18 cellular contexts compared by ENCODE assay signal in the genomic region with DNA sequence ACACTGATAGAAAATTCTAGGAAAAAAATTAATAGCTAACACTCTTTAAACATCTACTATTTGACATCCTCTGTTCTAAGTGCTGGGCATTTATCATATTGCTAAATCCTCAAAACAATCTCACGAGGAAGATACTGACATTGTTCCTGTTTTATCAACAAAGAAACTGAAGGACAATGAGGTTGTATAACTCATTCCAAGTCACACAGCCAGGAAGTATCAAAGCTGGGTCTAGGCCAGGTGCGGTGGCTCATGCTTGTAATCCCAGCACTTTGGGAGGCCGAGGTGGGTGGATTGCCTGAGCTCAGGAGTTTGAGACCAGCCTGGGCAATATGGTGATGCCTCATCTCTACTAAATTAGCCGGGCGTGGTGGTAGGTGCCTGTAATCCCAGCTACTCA. TPM values are rescaled to one million over a fixed set of nuclear protein-coding genes. Genes with fewer than 3 reads are reported as not detected.
DNase-seq lines count a peak whose midpoint lies in the region; ATAC-seq and TF ChIP-seq lines count a peak whose summit lies in the region.
"Had no signal": no experiment of that assay in that cellular context is flagged by ENCODE, and none has a peak within 500 bp of the region (broad histone marks: within the 10 kb centered on the region; RNA-seq: fewer than 3 reads in every experiment).

No MANE protein-coding gene starts in this region.

- no peak for DNase-seq in CD8-positive, alpha-beta T cell
- DNase-seq in hepatocyte (ENCODE audit: low spot score) (no peak), smooth muscle cell (lab: John Stamatoyannopoulos, UW; ENCODE audit: unreplicated experiment) (no peak), hepatic stellate cell (ENCODE audit: low spot score) (no peak)
- DNase-seq: activated naive CD4-positive, alpha-beta T cell treated with anti-CD3 and anti-CD28 coated beads, Interleukin-2, amount 50 U/mL, for 16 hours; cerebellar nuclear complex; erythroblast; GF-D8; left colon; NCI-H82; T-helper 9 cell had no signal

- H3F3A ChIP-seq in smooth muscle cell (ENCODE audit: low read depth), result peaks cover 6% of the 10 kb centered on the region

- H3K4me2 ChIP-seq in hepatocyte (no peak overlapping the region), smooth muscle cell (no peak overlapping the region)

- no peaks in the 10 kb centered on the region for H4K20me1 ChIP-seq in hepatocyte (ENCODE audit: insufficient read depth, poor library complexity, severe bottlenecking)
- H4K20me1 ChIP-seq in smooth muscle cell (ENCODE audit: low read depth), result no peaks in the 10 kb centered on the region

- no peaks in the 10 kb centered on the region for H3K9me3 ChIP-seq in CD8-positive, alpha-beta T cell (ENCODE audit: low read length)
- H3K9me3 ChIP-seq in hepatocyte (ENCODE audit: low read depth) (no peaks in the 10 kb centered on the region), smooth muscle cell (replicated peaks; ENCODE audit: low read depth) (no peaks in the 10 kb centered on the region)
- H3K9me3 ChIP-seq: heart right ventricle had no signal

- CTCF ChIA-PET in CD8-positive, alpha-beta T cell (lab: Charles Lee), result no interaction called here

- H3K36me3 Mint-ChIP-seq in CD8-positive, alpha-beta T cell, result no peaks in the 10 kb centered on the region

- H3K27ac ChIP-seq in C4-2B (peak overlapping the region; percentile 57), VCaP (peak overlapping the region; percentile 38; the same call in 1 of the 2 replicates), hepatocyte (peak overlapping the region; percentile 59), smooth muscle cell (ENCODE audit: low read depth) (no peak overlapping the region)
- H3K27ac ChIP-seq in CD8-positive, alpha-beta T cell (ENCODE audit: low read depth, low read length), result no peak overlapping the region

- TF ChIP-seq CTCF in C4-2B (conservative IDR thresholded peaks at IDR 0.05), result no peak
- TF ChIP-seq CTCF in CD8-positive, alpha-beta T cell (IDR thresholded peaks at IDR 0.05), result no peak
- no peak for TF ChIP-seq CTCF in VCaP (conservative IDR thresholded peaks at IDR 0.05)
- no peak for TF ChIP-seq CTCF in hepatocyte (IDR thresholded peaks at IDR 0.05; ENCODE audit: poor library complexity)
- no peak for TF ChIP-seq CTCF in smooth muscle cell (IDR thresholded peaks at IDR 0.05; ENCODE audit: borderline replicate concordance, insufficient read depth, poor library complexity, severe bottlenecking)

- no peaks in the 10 kb centered on the region for H3K79me2 ChIP-seq in hepatocyte
- H3K79me2 ChIP-seq in smooth muscle cell (ENCODE audit: low read depth), result no peaks in the 10 kb centered on the region

- no peak overlapping the region for H3K9ac ChIP-seq in smooth muscle cell (ENCODE audit: low read depth)

- no peaks in the 10 kb centered on the region for H3K36me3 ChIP-seq in CD8-positive, alpha-beta T cell (ENCODE audit: insufficient read depth, low read length)
- H3K36me3 ChIP-seq in hepatocyte (replicated peaks; ENCODE audit: insufficient read depth, low read depth) (no peaks in the 10 kb centered on the region), smooth muscle cell (ENCODE audit: low read depth) (no peaks in the 10 kb centered on the region)
- H3K36me3 ChIP-seq: heart right ventricle had no signal

- no peak for ATAC-seq in CD8-positive, alpha-beta T cell
- no peak for ATAC-seq in GM19467 (IDR thresholded peaks at IDR 0.05; ENCODE audit: unreplicated experiment)
- ATAC-seq: left colon had no signal

- H3K27me3 Mint-ChIP-seq in CD8-positive, alpha-beta T cell (ENCODE audit: low read depth), result no peaks in the 10 kb centered on the region

- intact Hi-C loops in CD8-positive, alpha-beta T cell (cut with DNase I, micrococcal nuclease), result no loop called here

- H2AFZ ChIP-seq in hepatocyte, result no peak overlapping the region
- H2AFZ ChIP-seq in smooth muscle cell (ENCODE audit: low read depth), result no peak overlapping the region

- peaks cover 45% of the 10 kb centered on the region for H3K4me1 ChIP-seq in CD8-positive, alpha-beta T cell (ENCODE audit: insufficient read depth, low read length)
- H3K4me1 ChIP-seq in hepatocyte (ENCODE audit: insufficient read depth) (peaks cover 7% of the 10 kb centered on the region), smooth muscle cell (ENCODE audit: low read depth) (no peaks in the 10 kb centered on the region)

- H3K4me3 Mint-ChIP-seq in CD8-positive, alpha-beta T cell, result no peak overlapping the region
- H3K4me3 Mint-ChIP-seq: nephron had no signal

- H3K9me2 ChIP-seq in hepatocyte (replicated peaks; ENCODE audit: insufficient read depth), result no peaks in the 10 kb centered on the region

- POLR2A ChIA-PET in CD8-positive, alpha-beta T cell (lab: Charles Lee), result no interaction called here

- H3K4me1 Mint-ChIP-seq in CD8-positive, alpha-beta T cell (ENCODE audit: low read depth), result peaks cover 52% of the 10 kb centered on the region
- H3K4me1 Mint-ChIP-seq: nephron had no signal

- H3K4me3 ChIP-seq in CD8-positive, alpha-beta T cell (ENCODE audit: low read depth, low read length), result no peak overlapping the region
- H3K4me3 ChIP-seq in hepatocyte (no peak overlapping the region), smooth muscle cell (no peak overlapping the region)
- H3K4me3 ChIP-seq: heart right ventricle had no signal

- peak overlapping the region; percentile 27 for H3K27ac Mint-ChIP-seq in CD8-positive, alpha-beta T cell

- WGBS in hepatocyte (ENCODE audit: low lambda C conversion rate, missing lambda C conversion rate), result 75% methylated on average over 5 of the region's 5 CpGs
- 85% methylated on average over 5 of the region's 5 CpGs for WGBS in smooth muscle cell (ENCODE audit: low lambda C conversion rate)

- H3K27me3 ChIP-seq in CD8-positive, alpha-beta T cell (ENCODE audit: insufficient read depth, low read length), result no peaks in the 10 kb centered on the region
- H3K27me3 ChIP-seq in hepatocyte (no peaks in the 10 kb centered on the region), smooth muscle cell (ENCODE audit: low read depth) (no peaks in the 10 kb centered on the region)
- H3K27me3 ChIP-seq: heart right ventricle had no signal

- no peaks in the 10 kb centered on the region for H3K9me3 Mint-ChIP-seq in CD8-positive, alpha-beta T cell

RNA-seq across cellular contexts. Expression of gene IL6, which starts 51.6 kb away (rescaled TPM):
- total RNA-seq in CD8-positive, alpha-beta T cell, result under 1 TPM in 1 of 2 experiments, not detected in 1; 0.84 TPM
- total RNA-seq in hepatocyte (1.6 and 4.3 TPM in 2 replicates), smooth muscle cell (4.6 and 19.1 TPM in 2 replicates)
- polyA plus RNA-seq in hepatocyte (3.4 and 3.5 TPM in 2 replicates), smooth muscle cell (0.31 and 18.1 TPM in 2 replicates)
- total RNA-seq: temporal lobe had no signal
- polyA plus RNA-seq: CD8-positive, alpha-beta memory T cell had no signal

Comparison
In these comparisons a context has a peak if more than half of its experiments do, and no peak if none do; other contexts are left out.
1. H3K27ac ChIP-seq: peak in C4-2B (single experiment), VCaP (single experiment) and hepatocyte (single experiment); none in CD8-positive, alpha-beta T cell (single experiment) and smooth muscle cell (single experiment).